10 cellular contexts compared by ENCODE assay signal in the genomic region with DNA sequence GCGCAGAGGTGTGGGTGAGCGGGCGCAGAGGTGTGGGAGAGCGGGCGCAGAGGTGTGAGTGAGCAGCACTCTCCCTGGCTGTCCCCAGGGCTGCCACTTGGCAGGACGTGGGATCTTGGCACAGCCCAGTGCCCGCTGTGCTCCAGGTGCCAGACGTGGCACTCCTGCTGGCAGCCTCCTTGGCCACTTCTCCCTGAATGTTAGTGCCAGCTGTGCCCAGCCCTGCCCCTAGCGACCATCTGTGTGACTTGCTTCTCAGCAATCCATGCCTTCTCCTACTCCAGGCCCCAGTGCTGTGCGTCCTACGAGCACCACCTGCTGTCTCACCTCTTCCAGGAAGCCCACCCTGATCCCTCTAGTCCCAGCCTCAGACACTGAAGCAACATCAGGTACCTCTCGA. TPM values are rescaled to one million over a fixed set of nuclear protein-coding genes. Genes with fewer than 3 reads are reported as not detected.
DNase-seq lines count a peak whose midpoint lies in the region; ATAC-seq and TF ChIP-seq lines count a peak whose summit lies in the region.
"Had no signal": no experiment of that assay in that cellular context is flagged by ENCODE, and none has a peak within 500 bp of the region (broad histone marks: within the 10 kb centered on the region; RNA-seq: fewer than 3 reads in every experiment).

No MANE protein-coding gene starts in this region.

- H4K20me1 ChIP-seq in osteoblast (ENCODE audit: insufficient read depth, low read length) = no peaks in the 10 kb centered on the region

- H3K4me2 ChIP-seq in osteoblast (ENCODE audit: insufficient read depth, low read length) = no peak overlapping the region

- no peaks in the 10 kb centered on the region for H3K9me3 Mint-ChIP-seq in MCF 10A (ENCODE audit: unreplicated experiment)
- no peaks in the 10 kb centered on the region for H3K9me3 Mint-ChIP-seq in naive thymus-derived CD8-positive, alpha-beta T cell

- no peak overlapping the region for H3K4me3 Mint-ChIP-seq in MCF 10A (ENCODE audit: unreplicated experiment)
- H3K4me3 Mint-ChIP-seq in naive thymus-derived CD8-positive, alpha-beta T cell = no peak overlapping the region

- H3K4me1 ChIP-seq in osteoblast (ENCODE audit: insufficient read depth, low read length) = no peaks in the 10 kb centered on the region

- intact Hi-C loops in MCF 10A (cut with micrococcal nuclease) = no loop called here

- peak; percentile 54 for TF ChIP-seq CTCF in GM12872 (IDR thresholded peaks at IDR 0.05; ENCODE audit: insufficient read depth, low read depth, low read length)
- peak; percentile 38 for TF ChIP-seq CTCF in MCF 10A (IDR thresholded peaks at IDR 0.05; ENCODE audit: unreplicated experiment)
- peak; percentile 28 for TF ChIP-seq CTCF in osteoblast (IDR thresholded peaks at IDR 0.05; ENCODE audit: extremely low read depth, low read depth, low read length)

- H3K36me3 Mint-ChIP-seq in MCF 10A (ENCODE audit: insufficient read depth, unreplicated experiment) = no peaks in the 10 kb centered on the region
- H3K36me3 Mint-ChIP-seq in naive thymus-derived CD8-positive, alpha-beta T cell = no peaks in the 10 kb centered on the region

- DNase-seq in NCI-H2107 (lab: John Stamatoyannopoulos, UW) = peak; percentile 66
- peak; percentile 59 for DNase-seq in MCF 10A (ENCODE audit: unreplicated experiment)
- DNase-seq in osteoblast (ENCODE audit: insufficient read length, low spot score, missing footprints) = peak; percentile 95
- no peak for DNase-seq in naive thymus-derived CD8-positive, alpha-beta T cell
- no peak for DNase-seq in NCI-H1436 (lab: John Stamatoyannopoulos, UW)
- DNase-seq in activated CD4-positive, CD25-positive, alpha-beta regulatory T cell (lab: John Stamatoyannopoulos, UW) = no peak
- no peak for DNase-seq in UCSD-AML1 (lab: John Stamatoyannopoulos, UW; ENCODE audit: unreplicated experiment)
- DNase-seq: NCI-H1436 treated with DMSO at 0.1 percent for 48 hours had no signal

- no peaks in the 10 kb centered on the region for H3K9me3 ChIP-seq in osteoblast (ENCODE audit: low read depth, low read length)

- peaks cover 3% of the 10 kb centered on the region for H3K27me3 ChIP-seq in osteoblast (ENCODE audit: insufficient read depth, low read length)

- CTCF ChIA-PET in MCF 10A (lab: Yijun Ruan, JAX) = interaction anchor here (0.5 to 4.4 kb wide), 21 partner anchors 8 to 291 kb away, joined by 3 to 60 read pairs (median 5); no protein-coding TSS in a partner anchor

- no TSS peak for BruUV-seq in MCF 10A (replicated peaks; lab: Mats Ljungman, UMichigan)

- no peaks in the 10 kb centered on the region for H3K79me2 ChIP-seq in osteoblast (ENCODE audit: insufficient read depth, low read length)

- no peaks in the 10 kb centered on the region for H3K36me3 ChIP-seq in osteoblast (ENCODE audit: insufficient read depth, low read length)

- ATAC-seq in naive thymus-derived CD8-positive, alpha-beta T cell = no peak

- POLR2A ChIA-PET in MCF 10A (lab: Yijun Ruan, JAX) = no interaction called here
- POLR2A ChIA-PET in naive thymus-derived CD8-positive, alpha-beta T cell (lab: Charles Lee) = interaction anchor here (0.8 to 2.3 kb wide), 6 partner anchors 109 to 423 kb away, joined by 3 to 12 read pairs (median 4); partner anchors contain the start of gene KRTAP12-3

- peaks cover 23% of the 10 kb centered on the region for H3K27me3 Mint-ChIP-seq in MCF 10A (ENCODE audit: insufficient read depth, unreplicated experiment)
- no peaks in the 10 kb centered on the region for H3K27me3 Mint-ChIP-seq in naive thymus-derived CD8-positive, alpha-beta T cell

- peaks cover 6% of the 10 kb centered on the region for H3K4me1 Mint-ChIP-seq in MCF 10A (ENCODE audit: insufficient read depth, unreplicated experiment)
- peaks cover 0 to 11% (median 4%) of the 10 kb centered on the region in 4 donors for H3K4me1 Mint-ChIP-seq in naive thymus-derived CD8-positive, alpha-beta T cell

- no peak overlapping the region for H3K27ac Mint-ChIP-seq in MCF 10A (ENCODE audit: low read depth, unreplicated experiment)
- peak overlapping the region in 2 of 10 donors; percentile 37 to 45 for H3K27ac Mint-ChIP-seq in naive thymus-derived CD8-positive, alpha-beta T cell

- no peak overlapping the region for H2AFZ ChIP-seq in osteoblast (ENCODE audit: low read length)

- H3K4me3 ChIP-seq in osteoblast (ENCODE audit: insufficient read depth, low read length) = no peak overlapping the region

- H3K27ac ChIP-seq in osteoblast (ENCODE audit: low read depth, low read length) = no peak overlapping the region

RNA-seq across cellular contexts. Expression of gene KRTAP10-1, which starts 30.5 kb away (rescaled TPM):
- not detected in 2 replicates for total RNA-seq in MCF 10A (2022)
- not detected in 2 replicates for total RNA-seq in osteoblast
- total RNA-seq in naive thymus-derived CD8-positive, alpha-beta T cell = not detected
- not detected for polyA plus RNA-seq in naive thymus-derived CD8-positive, alpha-beta T cell
- polyA plus RNA-seq: neural cell had no signal

RNA-seq across cellular contexts. Expression of gene KRTAP10-2, which starts 41.8 kb away (rescaled TPM):
- total RNA-seq in MCF 10A (2022) = not detected in 2 replicates
- not detected in 2 replicates for total RNA-seq in osteoblast
- not detected for total RNA-seq in naive thymus-derived CD8-positive, alpha-beta T cell
- polyA plus RNA-seq in naive thymus-derived CD8-positive, alpha-beta T cell = not detected
- polyA plus RNA-seq: neural cell had no signal

RNA-seq across cellular contexts. Expression of gene KRTAP10-3, which starts 49.1 kb away (rescaled TPM):
- total RNA-seq in MCF 10A (2022) (not detected in 2 replicates), osteoblast (not detected in 2 replicates)
- not detected for total RNA-seq in naive thymus-derived CD8-positive, alpha-beta T cell
- not detected for polyA plus RNA-seq in naive thymus-derived CD8-positive, alpha-beta T cell
- polyA plus RNA-seq: neural cell had no signal

RNA-seq across cellular contexts. Expression of gene LRRC3, which starts 54.2 kb away (rescaled TPM):
- total RNA-seq in MCF 10A (2022) (not detected in 2 replicates), osteoblast (0.72 and 0.88 TPM in 2 replicates)
- total RNA-seq in naive thymus-derived CD8-positive, alpha-beta T cell = under 1 TPM; 0.88 to 0.91 TPM
- under 1 TPM; 0.06 to 0.32 (median 0.08) TPM for polyA plus RNA-seq in naive thymus-derived CD8-positive, alpha-beta T cell

Comparison
In these comparisons a context has a peak if more than half of its experiments do, and no peak if none do; other contexts are left out.
1. DNase-seq: peak in NCI-H2107 (single experiment), MCF 10A (single experiment) and osteoblast (single experiment); none in naive thymus-derived CD8-positive, alpha-beta T cell (0 of 10), NCI-H1436 (single experiment), activated CD4-positive, CD25-positive, alpha-beta regulatory T cell (0 of 4) and UCSD-AML1 (single experiment).
2. Peak in every context shown above with its lines, with median percentiles within 50 percentile points of each other: CTCF ChIP-seq.